In the genomic region with DNA sequence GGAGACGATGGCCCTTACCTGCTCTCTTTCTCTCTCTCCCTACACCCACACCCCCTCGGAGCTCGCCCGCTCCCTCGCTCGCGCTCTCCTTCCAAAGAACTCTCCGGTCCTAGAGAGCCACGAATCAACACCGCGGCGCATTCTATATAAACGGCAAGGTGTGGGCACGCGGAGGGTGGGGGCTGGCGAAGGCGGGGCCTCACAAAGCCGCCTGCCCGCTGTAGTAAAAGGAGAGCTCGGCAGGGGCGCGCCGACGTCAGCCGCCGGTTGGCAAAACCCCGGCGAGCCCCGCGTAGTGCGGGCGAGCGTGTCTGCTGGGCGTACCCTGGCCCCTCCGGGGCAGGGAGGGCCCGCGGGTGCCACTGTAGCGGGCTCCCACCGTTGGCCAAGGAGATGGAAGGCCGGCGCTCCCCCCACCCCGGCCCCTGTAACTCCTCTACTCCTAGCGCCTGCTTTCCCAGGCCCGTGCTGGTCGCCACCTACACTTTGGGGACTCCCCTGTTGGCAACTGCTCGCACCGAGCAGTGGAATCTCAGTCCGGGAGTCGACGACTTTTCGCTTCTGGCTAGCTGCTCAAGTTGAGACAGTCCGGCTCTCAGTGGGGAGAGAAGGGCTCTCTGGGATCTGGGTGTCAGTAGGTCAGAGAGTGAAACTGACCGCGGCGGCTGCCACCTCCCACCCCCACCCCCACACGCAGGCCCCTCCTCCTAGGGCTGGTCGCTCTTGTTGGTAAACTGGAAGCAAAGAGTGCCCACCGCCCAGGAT, we compare ENCODE assay signal across 8 cellular contexts.
DNase-seq lines count a peak whose midpoint lies in the region; ATAC-seq and TF ChIP-seq lines count a peak whose summit lies in the region.

No MANE protein-coding gene starts in this region.

- TF ChIP-seq EP300 in ovary (IDR thresholded peaks at IDR 0.05): no peak

- peaks cover 3% of the 10 kb centered on the region for H3K4me1 Mint-ChIP-seq in activated naive CD4-positive, alpha-beta T cell treated with anti-CD3 and anti-CD28 coated beads, Interleukin-2, amount 50 U/mL, for 24 hours
- H3K4me1 Mint-ChIP-seq in T-cell: peaks cover 0 to 7% (median 4%) of the 10 kb centered on the region in 3 donors

- H3K27ac Mint-ChIP-seq in activated naive CD4-positive, alpha-beta T cell treated with anti-CD3 and anti-CD28 coated beads, Interleukin-2, amount 50 U/mL, for 24 hours: no peak overlapping the region
- no peak overlapping the region for H3K27ac Mint-ChIP-seq in T-cell

- TF ChIP-seq POLR2A in ovary (IDR thresholded peaks at IDR 0.05): no peak

- peak overlapping the region; percentile 73 for H3K4me3 Mint-ChIP-seq in activated naive CD4-positive, alpha-beta T cell treated with anti-CD3 and anti-CD28 coated beads, Interleukin-2, amount 50 U/mL, for 24 hours
- peak overlapping the region in 2 of 3 donors; percentile 17 to 58 for H3K4me3 Mint-ChIP-seq in T-cell

- H3K36me3 ChIP-seq in ovary: no peaks in the 10 kb centered on the region

- no peaks in the 10 kb centered on the region for H3K27me3 ChIP-seq in ovary

- DNase-seq in activated naive CD4-positive, alpha-beta T cell treated with Interleukin-2 at 50 U/mL for 16 hours: no peak
- DNase-seq in T-cell (no peak), germinal center (ENCODE audit: low spot score) (peak; percentile 22), ovary (peak in 4 of 5 donors; percentile 15 to 48 (median 23)), superior temporal gyrus (ENCODE audit: extremely low spot score) (no peak), hippocampal formation (lab: John Stamatoyannopoulos, UW) (no peak)

- peaks cover 16% of the 10 kb centered on the region for H3K27me3 Mint-ChIP-seq in activated naive CD4-positive, alpha-beta T cell treated with anti-CD3 and anti-CD28 coated beads, Interleukin-2, amount 50 U/mL, for 24 hours
- H3K27me3 Mint-ChIP-seq in T-cell: peaks cover 24 to 59% of the 10 kb centered on the region in 2 donors

- TF ChIP-seq CTCF in ovary (IDR thresholded peaks at IDR 0.05): no peak

- H3K4me1 ChIP-seq in ovary (ENCODE audit: insufficient read depth): no peaks in the 10 kb centered on the region

- intact Hi-C loops in ovary (cut with DNase I): no loop called here

- H3K27ac ChIP-seq in ovary: no peak overlapping the region

- H3K9me3 ChIP-seq in ovary: no peaks in the 10 kb centered on the region

- CTCF ChIA-PET in T-cell (lab: Charles Lee): no interaction called here

- ATAC-seq in T-cell (replicated peaks in 1 of 4) (no peak), HG02678 (IDR thresholded peaks at IDR 0.05; ENCODE audit: unreplicated experiment) (no peak)

- no peaks in the 10 kb centered on the region for H3K36me3 Mint-ChIP-seq in activated naive CD4-positive, alpha-beta T cell treated with anti-CD3 and anti-CD28 coated beads, Interleukin-2, amount 50 U/mL, for 24 hours
- no peaks in the 10 kb centered on the region for H3K36me3 Mint-ChIP-seq in T-cell

- WGBS in ovary, 3 donors: 20 to 27% (median 27%) methylated on average over 51 to 58 of the region's 58 CpGs

- H3K4me3 ChIP-seq in ovary: peak overlapping the region; percentile 29

- POLR2A ChIA-PET in T-cell (lab: Charles Lee): no interaction called here

- no peaks in the 10 kb centered on the region for H3K9me3 Mint-ChIP-seq in activated naive CD4-positive, alpha-beta T cell treated with anti-CD3 and anti-CD28 coated beads, Interleukin-2, amount 50 U/mL, for 24 hours
- H3K9me3 Mint-ChIP-seq in T-cell: no peaks in the 10 kb centered on the region

Comparison
In these comparisons a context has a peak if more than half of its experiments do, and no peak if none do; other contexts are left out.
1. DNase-seq: peak in germinal center (single experiment) and ovary (4 of 5); none in activated naive CD4-positive, alpha-beta T cell treated with Interleukin-2 at 50 U/mL for 16 hours (single experiment), T-cell (0 of 34), superior temporal gyrus (single experiment) and hippocampal formation (0 of 2).